ENCODE assay signal across 8 cellular contexts in genomic region chr6:40587240-40588069, GRCh38.
DNase-seq lines count a peak whose midpoint lies in the region; ATAC-seq and TF ChIP-seq lines count a peak whose summit lies in the region.

Gene LRFN2 (minus strand): TSS chr6:40587364.

- H3K9ac ChIP-seq in mucosa of rectum (ENCODE audit: low read depth in 1 of 2, low read length in 2 of 2), result peak within 1 kb of the TSS in 1 of 2 donors; percentile 59

- H3K4me1 ChIP-seq in mucosa of rectum (ENCODE audit: control insufficient read depth in 2 of 2, insufficient read depth in 2 of 2, low read length in 2 of 2), result peaks cover 21 to 29% of the 10 kb centered on the region in 2 donors

- H3K36me3 ChIP-seq in mucosa of rectum (ENCODE audit: control insufficient read depth in 2 of 2, insufficient read depth in 2 of 2, low read length in 2 of 2), result no peaks in the 10 kb centered on the region

- peak; percentile 81 for DNase-seq in NCI-H510A (lab: John Stamatoyannopoulos, UW)
- peak; percentile 57 for DNase-seq in activated T-cell treated with anti-CD3 and anti-CD28 coated beads for 24 hours (ENCODE audit: low read depth)
- DNase-seq in epithelial cell of esophagus (ENCODE audit: low read depth), result peak; percentile 74
- peak; percentile 10 to 26 for DNase-seq in stimulated activated CD8-positive, alpha-beta memory T cell treated with anti-CD3 and anti-CD28 coated beads, Interleukin-4, amount 100 ng/mL, for 1 hour (ENCODE audit: low read depth in 2 of 2, low spot score in 1 of 2)

- peaks cover 18 to 22% of the 10 kb centered on the region in 2 donors for H3K27me3 ChIP-seq in mucosa of rectum (ENCODE audit: control insufficient read depth in 2 of 2, insufficient read depth in 2 of 2, low read length in 2 of 2)

- H3K4me3 ChIP-seq in epithelial cell of esophagus (ENCODE audit: low read length) (peak within 1 kb of the TSS; percentile 25), mucosa of rectum (ENCODE audit: low read length in 2 of 2) (peak within 1 kb of the TSS; percentile 69 to 96)

- H3K9me3 ChIP-seq in mucosa of rectum (ENCODE audit: control insufficient read depth in 2 of 2, low read length in 2 of 2), result no peaks in the 10 kb centered on the region

- peak within 1 kb of the TSS; percentile 38 to 59 for H3K27ac ChIP-seq in mucosa of rectum (ENCODE audit: low read depth in 2 of 2, low read length in 2 of 2)

- peak; percentile 84 for TF ChIP-seq CTCF in GM12874 (IDR thresholded peaks at IDR 0.05; ENCODE audit: insufficient read depth, low read depth, low read length)
- peak; percentile 40 for TF ChIP-seq CTCF in epithelial cell of esophagus (IDR thresholded peaks at IDR 0.05; ENCODE audit: insufficient read depth, low read depth, low read length, missing control alignments)

- ATAC-seq in HG03097 (IDR thresholded peaks at IDR 0.05; ENCODE audit: low FRiP score, unreplicated experiment) (peak; percentile 86), HG03378 (IDR thresholded peaks at IDR 0.05; ENCODE audit: unreplicated experiment) (no peak)

Comparison
In these comparisons a context has a peak if more than half of its experiments do, and no peak if none do; other contexts are left out.
1. DNase-seq: peak in every context shown above with its lines; median percentile 81 in NCI-H510A; 74 in epithelial cell of esophagus; 57 in activated T-cell treated with anti-CD3 and anti-CD28 coated beads for 24 hours; 18 in stimulated activated CD8-positive, alpha-beta memory T cell treated with anti-CD3 and anti-CD28 coated beads, Interleukin-4, amount 100 ng/mL, for 1 hour.